ENCODE assay signal across 1 cellular context in genomic region chr10:132930701-132931100, GRCh38. TPM values are rescaled to one million over a fixed set of nuclear protein-coding genes. Genes with fewer than 3 reads are reported as not detected.
"Had no signal": no experiment of that assay in that cellular context is flagged by ENCODE, and none has a peak within 500 bp of the region (broad histone marks: within the 10 kb centered on the region; RNA-seq: fewer than 3 reads in every experiment).

No MANE protein-coding gene starts in this region.

RNA-seq across cellular contexts. Expression of gene CFAP46, which starts 11.7 kb away (rescaled TPM):
- total RNA-seq: vagina had no signal
